ENCODE assay signal across 29 cellular contexts in the genomic region with DNA sequence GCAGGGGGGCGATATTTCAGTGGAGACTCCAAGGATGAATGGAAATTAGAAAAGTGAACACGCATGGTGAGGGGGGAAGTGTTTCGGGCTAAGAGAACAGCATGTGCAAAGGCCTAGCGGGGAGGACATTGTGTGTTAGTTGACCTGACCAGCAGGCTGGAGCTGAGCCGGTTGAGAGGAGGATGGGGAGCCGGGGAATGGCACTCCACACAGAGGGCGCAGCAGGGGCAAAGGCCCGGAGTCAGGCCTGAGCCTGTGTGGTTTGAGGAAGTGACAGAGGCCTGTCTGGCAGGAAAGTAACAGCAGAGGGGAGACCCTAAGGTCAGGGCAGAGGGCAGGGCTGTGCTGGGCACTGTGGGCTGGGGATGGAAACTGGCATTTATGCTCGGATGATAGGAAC.
DNase-seq lines count a peak whose midpoint lies in the region; ATAC-seq, FAIRE-seq and TF ChIP-seq lines count a peak whose summit lies in the region.
"Had no signal": no experiment of that assay in that cellular context is flagged by ENCODE, and none has a peak within 500 bp of the region (broad histone marks: within the 10 kb centered on the region; RNA-seq: fewer than 3 reads in every experiment).

No MANE protein-coding gene starts in this region.

- H3K4me3 Mint-ChIP-seq in chondrocyte (ENCODE audit: unreplicated experiment) = no peak overlapping the region
- H3K4me3 Mint-ChIP-seq: CD14-positive monocyte; CD4-positive, alpha-beta memory T cell; CD4-positive, CD25-positive, alpha-beta regulatory T cell; CD8-positive, alpha-beta memory T cell had no signal

- TF ChIP-seq CTCF in chondrocyte (IDR thresholded peaks at IDR 0.05) = no peak
- TF ChIP-seq CTCF in kidney (IDR thresholded peaks at IDR 0.05; ENCODE audit: borderline replicate concordance, extremely low read depth, insufficient read depth) = no peak
- TF ChIP-seq CTCF in spleen (IDR thresholded peaks at IDR 0.05 in 8 of 11, conservative IDR thresholded peaks at IDR 0.05 in 3 of 11) = no peak
- TF ChIP-seq CTCF in left ventricle myocardium inferior (IDR thresholded peaks at IDR 0.05; ENCODE audit: borderline replicate concordance) = no peak

- H3K27me3 Mint-ChIP-seq in chondrocyte (ENCODE audit: low read depth) = no peaks in the 10 kb centered on the region
- H3K27me3 Mint-ChIP-seq: CD4-positive, alpha-beta memory T cell; CD4-positive, CD25-positive, alpha-beta regulatory T cell had no signal

- no peaks in the 10 kb centered on the region for H3K4me1 ChIP-seq in kidney (ENCODE audit: control insufficient read depth in 1 of 2, insufficient read depth in 1 of 2, low read depth in 1 of 2, low read length in 2 of 2)
- H3K4me1 ChIP-seq in spleen = no peaks in the 10 kb centered on the region
- H3K4me1 ChIP-seq in left ventricle myocardium inferior = no peaks in the 10 kb centered on the region
- H3K4me1 ChIP-seq: BE2C, BLaER1 had no signal

- FAIRE-seq in kidney (lab: Jason Lieb, UNC) = no peak
- FAIRE-seq: A204.1, GM12878, GM12892, GM18507 had no signal

- WGBS in spleen, 5 donors = 64 to 86% (median 72%) methylated on average over 9 of the region's 9 CpGs

- no peak overlapping the region for H3K27ac Mint-ChIP-seq in chondrocyte (ENCODE audit: unreplicated experiment)
- H3K27ac Mint-ChIP-seq: CD14-positive monocyte; CD4-positive, alpha-beta memory T cell; CD4-positive, CD25-positive, alpha-beta regulatory T cell had no signal

- ATAC-seq in HG02884 (IDR thresholded peaks at IDR 0.05; ENCODE audit: unreplicated experiment) = no peak
- ATAC-seq in GM18870 (IDR thresholded peaks at IDR 0.05; ENCODE audit: unreplicated experiment) = no peak
- ATAC-seq: GM12878 had no signal

- no peak overlapping the region for H3K4me3 ChIP-seq in kidney (ENCODE audit: low read length in 2 of 2)
- no peak overlapping the region for H3K4me3 ChIP-seq in spleen
- no peak overlapping the region for H3K4me3 ChIP-seq in MG63
- H3K4me3 ChIP-seq in left ventricle myocardium inferior = no peak overlapping the region
- H3K4me3 ChIP-seq: BLaER1, GM12878 had no signal

- H3K4me1 Mint-ChIP-seq in chondrocyte (ENCODE audit: low read depth) = no peaks in the 10 kb centered on the region
- H3K4me1 Mint-ChIP-seq: CD14-positive monocyte; CD4-positive, CD25-positive, alpha-beta regulatory T cell had no signal

- intact Hi-C loops in kidney (cut with DNase I) = no loop called here
- intact Hi-C loops in posterior vena cava (cut with DNase I) = no loop called here
- intact Hi-C loops in spleen (cut with DNase I; ENCODE audit: low total_unique reads) = no loop called here
- intact Hi-C loops in left ventricle myocardium inferior (cut with micrococcal nuclease) = no loop called here

- DNase-seq in chondrocyte (ENCODE audit: low spot score) = peak; percentile 62
- DNase-seq in kidney = peak; percentile 48
- DNase-seq in posterior vena cava (ENCODE audit: low spot score) = peak; percentile 38
- DNase-seq in spleen = peak; percentile 61
- DNase-seq in MG63 = no peak
- no peak for DNase-seq in left ventricle myocardium inferior
- DNase-seq: 8988T; ACHN; BE2C; C1 segment of cervical spinal cord; CD4-positive, alpha-beta memory T cell; CD4-positive, CD25-positive, alpha-beta regulatory T cell; CD8-positive, alpha-beta memory T cell; COR-L47; DMS 273 treated with DMSO at 0.1 percent for 48 hours; DMS153; DMS53; DMS79; DND-41; EL; GDM1 had no signal

- H3K9ac ChIP-seq in kidney (ENCODE audit: low read length in 2 of 2) = no peak overlapping the region
- H3K9ac ChIP-seq: BLaER1 had no signal

- no peak overlapping the region for H3K27ac ChIP-seq in kidney (ENCODE audit: low read depth in 2 of 2, low read length in 2 of 2)
- H3K27ac ChIP-seq in spleen = no peak overlapping the region
- H3K27ac ChIP-seq in left ventricle myocardium inferior (replicated peaks) = no peak overlapping the region
- H3K27ac ChIP-seq: BLaER1 had no signal

- H3K9me3 Mint-ChIP-seq in chondrocyte (ENCODE audit: low read depth) = peaks cover 77% of the 10 kb centered on the region

- peaks cover 14% of the 10 kb centered on the region for H3K36me3 Mint-ChIP-seq in chondrocyte (ENCODE audit: low read depth)
- H3K36me3 Mint-ChIP-seq: CD14-positive monocyte had no signal

- H3K36me3 ChIP-seq in kidney (ENCODE audit: control insufficient read depth in 1 of 2, insufficient read depth in 2 of 2, low read length in 2 of 2) = no peaks in the 10 kb centered on the region
- H3K36me3 ChIP-seq in spleen = no peaks in the 10 kb centered on the region
- no peaks in the 10 kb centered on the region for H3K36me3 ChIP-seq in MG63
- H3K36me3 ChIP-seq in left ventricle myocardium inferior = no peaks in the 10 kb centered on the region
- H3K36me3 ChIP-seq: BE2C, BLaER1 had no signal

- TF ChIP-seq POLR2A in spleen (IDR thresholded peaks at IDR 0.05) = no peak

- no peaks in the 10 kb centered on the region for H3K27me3 ChIP-seq in spleen (replicated peaks in 1 of 7)
- no peaks in the 10 kb centered on the region for H3K27me3 ChIP-seq in MG63
- no peaks in the 10 kb centered on the region for H3K27me3 ChIP-seq in left ventricle myocardium inferior (ENCODE audit: low read depth)
- H3K27me3 ChIP-seq: BE2C, BLaER1 had no signal

- peaks cover 2% of the 10 kb centered on the region in 2 donors for H3K9me3 ChIP-seq in kidney (ENCODE audit: control insufficient read depth in 1 of 2, low read length in 2 of 2)
- H3K9me3 ChIP-seq in spleen = peaks cover 0 to 99% (median 62%) of the 10 kb centered on the region in 8 donors
- H3K9me3 ChIP-seq in MG63 = no peaks in the 10 kb centered on the region
- peaks cover 69% of the 10 kb centered on the region for H3K9me3 ChIP-seq in left ventricle myocardium inferior (replicated peaks)
- H3K9me3 ChIP-seq: BE2C had no signal

Comparison
In these comparisons a context has a peak if more than half of its experiments do, and no peak if none do; other contexts are left out.
1. DNase-seq: peak in chondrocyte (single experiment), kidney (single experiment), posterior vena cava (single experiment) and spleen (single experiment); none in MG63 (single experiment) and left ventricle myocardium inferior (single experiment).